Comparison of ENCODE assay signal across 14 cellular contexts in the genomic region with DNA sequence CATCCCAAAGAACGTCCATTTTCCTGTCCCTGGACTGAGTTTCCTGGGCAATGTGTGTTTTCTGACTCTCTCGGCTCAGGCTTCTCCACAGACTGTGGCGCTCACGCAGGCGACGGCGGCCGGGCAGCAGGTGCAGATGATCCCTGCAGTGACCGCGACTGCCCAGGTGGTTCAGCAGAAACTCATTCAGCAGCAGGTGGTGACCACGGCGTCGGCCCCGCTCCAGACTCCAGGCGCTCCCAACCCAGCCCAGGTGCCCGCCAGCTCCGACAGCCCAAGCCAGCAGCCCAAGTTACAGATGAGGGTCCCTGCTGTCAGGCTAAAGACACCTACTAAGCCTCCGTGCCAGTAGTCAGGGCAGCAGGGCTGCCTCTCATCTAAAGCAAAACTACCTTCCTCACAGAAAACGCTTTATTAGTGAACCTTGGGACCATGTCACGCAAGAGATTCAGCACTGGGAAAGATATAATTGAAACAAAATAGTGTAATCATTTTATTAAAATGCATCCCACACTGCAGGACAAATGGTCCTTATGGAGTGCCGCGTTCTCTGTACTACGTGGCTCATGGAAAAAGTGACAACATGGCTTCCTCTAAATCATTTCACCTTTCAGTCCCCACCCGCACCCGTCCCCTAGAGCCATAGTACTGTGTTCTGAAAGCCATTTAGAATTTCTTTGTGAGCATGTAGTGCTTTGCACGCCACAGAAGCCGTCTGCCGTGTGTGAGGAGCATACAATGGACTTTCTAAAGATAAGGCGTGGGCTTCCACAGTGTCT.
"Had no signal": no experiment of that assay in that cellular context is flagged by ENCODE, and none has a peak within 500 bp of the region (broad histone marks: within the 10 kb centered on the region; RNA-seq: fewer than 3 reads in every experiment).

No MANE protein-coding gene starts in this region.

- H3K27ac ChIP-seq: brain microvascular endothelial cell, pancreas, thyroid gland had no signal

- H3K4me1 ChIP-seq: pancreas, thyroid gland had no signal

- DNase-seq: activated CD4-positive, alpha-beta T cell treated with anti-CD3 and anti-CD28 coated beads for 4 hours; activated CD8-positive, alpha-beta T cell treated with anti-CD3 and anti-CD28 coated beads for 36 hours; activated naive CD8-positive, alpha-beta T cell treated with anti-CD3 and anti-CD28 coated beads for 36 hours; activated T-cell treated with anti-CD3 and anti-CD28 coated beads, Interleukin-2, amount 50 U/mL, for 72 hours; cerebellar nuclear complex; midbrain; pancreas; stimulated activated CD4-positive, alpha-beta T cell treated with anti-CD3 and anti-CD28 coated beads, Interleukin-1b, Interleukin-23, amount 100 ng/mL, for 48 hours; T-helper 2 cell; thyroid gland had no signal

- H3K4me3 ChIP-seq: gastroesophageal sphincter, heart right ventricle, lung, pancreas, thyroid gland had no signal

- H3K9me3 ChIP-seq: gastroesophageal sphincter, heart right ventricle, pancreas, thyroid gland had no signal

- ATAC-seq: activated CD8-positive, alpha-beta T cell treated with anti-CD3 and anti-CD28 coated beads for 36 hours; activated T-cell treated with anti-CD3 and anti-CD28 coated beads, Interleukin-2, amount 50 U/mL, for 72 hours had no signal

- H3K27me3 ChIP-seq: brain microvascular endothelial cell, gastroesophageal sphincter, heart right ventricle, pancreas, thyroid gland had no signal

- FAIRE-seq: pancreas had no signal
